8 cellular contexts compared by ENCODE assay signal in genomic region chr17:16407911-16408588, GRCh38. TPM values are rescaled to one million over a fixed set of nuclear protein-coding genes. Genes with fewer than 3 reads are reported as not detected.
A peak's percentile ranks its signal among the peaks of the same experiment; 100 is the strongest.
DNase-seq lines count a peak whose midpoint lies in the region; ATAC-seq and TF ChIP-seq lines count a peak whose summit lies in the region.

No MANE protein-coding gene starts in this region.

- H3K27me3 ChIP-seq in right atrium auricular region = no peaks in the 10 kb centered on the region

- H3K36me3 ChIP-seq in right atrium auricular region = no peaks in the 10 kb centered on the region

- DNase-seq in LoVo (ENCODE audit: low spot score) (peak; percentile 35), right atrium auricular region (ENCODE audit: low spot score) (peak; percentile 76), renal cortical epithelial cell (ENCODE audit: low read depth) (peak; percentile 35), endothelial cell (ENCODE audit: low spot score) (no peak), HuH-7 (ENCODE audit: low spot score) (no peak)
- DNase-seq in activated T-helper 2 cell treated with anti-CD3 and anti-CD28 coated beads, Interferon-gamma antibody, Interleukin-2, Interleukin-4, amounts not matched to agents 10 μg/mL and 5 μg/mL and 100 μg/mL, durations not matched to agents 14 hours and 24 hours and 36 hours (ENCODE audit: low spot score) = no peak

- intact Hi-C loops in activated T-helper 2 cell treated with anti-CD3 and anti-CD28 coated beads, Interferon-gamma antibody, Interleukin-2, Interleukin-4, amounts not matched to agents 10 μg/mL and 5 μg/mL and 100 μg/mL, durations not matched to agents 14 hours and 24 hours and 36 hours (cut with micrococcal nuclease) = no loop called here

- TF ChIP-seq CTCF in right atrium auricular region (IDR thresholded peaks at IDR 0.05) (no peak), endothelial cell (IDR thresholded peaks at IDR 0.05; ENCODE audit: unreplicated experiment) (no peak)

- peak overlapping the region in 1 of 2 donors; percentile 64 for H3K4me3 ChIP-seq in right atrium auricular region

- H3K9me3 Mint-ChIP-seq in activated T-helper 2 cell treated with anti-CD3 and anti-CD28 coated beads, Interferon-gamma antibody, Interleukin-2, Interleukin-4, amounts not matched to agents 10 μg/mL and 5 μg/mL and 100 μg/mL, durations not matched to agents 14 hours and 24 hours and 36 hours = no peaks in the 10 kb centered on the region
- no peaks in the 10 kb centered on the region for H3K9me3 Mint-ChIP-seq in endothelial cell (ENCODE audit: unreplicated experiment)

- H3K4me3 Mint-ChIP-seq in activated T-helper 2 cell treated with anti-CD3 and anti-CD28 coated beads, Interferon-gamma antibody, Interleukin-2, Interleukin-4, amounts not matched to agents 10 μg/mL and 5 μg/mL and 100 μg/mL, durations not matched to agents 14 hours and 24 hours and 36 hours (ENCODE audit: low read depth) = peak overlapping the region; percentile 21
- H3K4me3 Mint-ChIP-seq in endothelial cell (ENCODE audit: unreplicated experiment) = no peak overlapping the region

- peak overlapping the region; percentile 69 to 80 for H3K27ac ChIP-seq in right atrium auricular region

- no peak overlapping the region for H3K27ac Mint-ChIP-seq in activated T-helper 2 cell treated with anti-CD3 and anti-CD28 coated beads, Interferon-gamma antibody, Interleukin-2, Interleukin-4, amounts not matched to agents 10 μg/mL and 5 μg/mL and 100 μg/mL, durations not matched to agents 14 hours and 24 hours and 36 hours
- H3K27ac Mint-ChIP-seq in endothelial cell (ENCODE audit: unreplicated experiment) = no peak overlapping the region

- peaks cover 20% of the 10 kb centered on the region for H3K27me3 Mint-ChIP-seq in activated T-helper 2 cell treated with anti-CD3 and anti-CD28 coated beads, Interferon-gamma antibody, Interleukin-2, Interleukin-4, amounts not matched to agents 10 μg/mL and 5 μg/mL and 100 μg/mL, durations not matched to agents 14 hours and 24 hours and 36 hours (ENCODE audit: low read depth)
- peaks cover 7% of the 10 kb centered on the region for H3K27me3 Mint-ChIP-seq in endothelial cell (ENCODE audit: unreplicated experiment)

- peaks cover 2% of the 10 kb centered on the region for H3K4me1 Mint-ChIP-seq in activated T-helper 2 cell treated with anti-CD3 and anti-CD28 coated beads, Interferon-gamma antibody, Interleukin-2, Interleukin-4, amounts not matched to agents 10 μg/mL and 5 μg/mL and 100 μg/mL, durations not matched to agents 14 hours and 24 hours and 36 hours (ENCODE audit: low read depth)
- peaks cover 3% of the 10 kb centered on the region for H3K4me1 Mint-ChIP-seq in endothelial cell (ENCODE audit: unreplicated experiment)

- no peaks in the 10 kb centered on the region for H3K9me3 ChIP-seq in right atrium auricular region

- peaks cover 0 to 22% of the 10 kb centered on the region in 2 donors for H3K4me1 ChIP-seq in right atrium auricular region

- no peaks in the 10 kb centered on the region for H3K36me3 Mint-ChIP-seq in activated T-helper 2 cell treated with anti-CD3 and anti-CD28 coated beads, Interferon-gamma antibody, Interleukin-2, Interleukin-4, amounts not matched to agents 10 μg/mL and 5 μg/mL and 100 μg/mL, durations not matched to agents 14 hours and 24 hours and 36 hours (ENCODE audit: low read depth)
- peaks cover 3% of the 10 kb centered on the region for H3K36me3 Mint-ChIP-seq in endothelial cell (ENCODE audit: low read depth, unreplicated experiment)

- ATAC-seq in GM18502 (IDR thresholded peaks at IDR 0.05; ENCODE audit: poor library complexity, unreplicated experiment) (peak; percentile 86), GM21737 (IDR thresholded peaks at IDR 0.05; ENCODE audit: unreplicated experiment) (peak; percentile 81)

RNA-seq across cellular contexts. Expression of gene TRPV2, which starts 7.3 kb away (rescaled TPM):
- total RNA-seq in activated T-helper 2 cell treated with anti-CD3 and anti-CD28 coated beads, Interferon-gamma antibody, Interleukin-2, Interleukin-4, amounts not matched to agents 10 μg/mL and 5 μg/mL and 100 μg/mL, durations not matched to agents 14 hours and 24 hours and 36 hours = 44.4 and 46.8 TPM in 2 replicates
- 10 to 100 TPM in 1 of 2 donors, 1 to 10 TPM in 1; 6.7 to 15.0 TPM for total RNA-seq in right atrium auricular region
- 5.4 and 14.5 TPM in 2 replicates for total RNA-seq in renal cortical epithelial cell
- total RNA-seq in endothelial cell (ENCODE audit: unreplicated experiment) = 4.8 TPM

RNA-seq across cellular contexts. Expression of gene UBB, which starts 27.2 kb away (rescaled TPM):
- total RNA-seq in activated T-helper 2 cell treated with anti-CD3 and anti-CD28 coated beads, Interferon-gamma antibody, Interleukin-2, Interleukin-4, amounts not matched to agents 10 μg/mL and 5 μg/mL and 100 μg/mL, durations not matched to agents 14 hours and 24 hours and 36 hours = 1,784 and 1,798 TPM in 2 replicates
- 1,000 to 10,000 TPM in 1 of 2 donors, 100 to 1,000 TPM in 1; 862 to 1,091 TPM for total RNA-seq in right atrium auricular region
- total RNA-seq in renal cortical epithelial cell = 1,144 and 1,352 TPM in 2 replicates
- total RNA-seq in endothelial cell (ENCODE audit: unreplicated experiment) = 2,050 TPM

RNA-seq across cellular contexts. Expression of gene CENPV, which starts 54.8 kb away (rescaled TPM):
- 65.8 and 69.9 TPM in 2 replicates for total RNA-seq in activated T-helper 2 cell treated with anti-CD3 and anti-CD28 coated beads, Interferon-gamma antibody, Interleukin-2, Interleukin-4, amounts not matched to agents 10 μg/mL and 5 μg/mL and 100 μg/mL, durations not matched to agents 14 hours and 24 hours and 36 hours
- total RNA-seq in right atrium auricular region (10 to 100 TPM; 15.8 to 16.9 TPM), renal cortical epithelial cell (2.6 and 19.3 TPM in 2 replicates), endothelial cell (ENCODE audit: unreplicated experiment) (11.4 TPM)

Comparison
In these comparisons a context has a peak if more than half of its experiments do, and no peak if none do; other contexts are left out.
1. DNase-seq: peak in LoVo (single experiment), right atrium auricular region (single experiment) and renal cortical epithelial cell (single experiment); none in activated T-helper 2 cell treated with anti-CD3 and anti-CD28 coated beads, Interferon-gamma antibody, Interleukin-2, Interleukin-4, amounts not matched to agents 10 μg/mL and 5 μg/mL and 100 μg/mL, durations not matched to agents 14 hours and 24 hours and 36 hours (single experiment), endothelial cell (single experiment) and HuH-7 (single experiment).